ENCODE assay signal across 10 cellular contexts in the genomic region with DNA sequence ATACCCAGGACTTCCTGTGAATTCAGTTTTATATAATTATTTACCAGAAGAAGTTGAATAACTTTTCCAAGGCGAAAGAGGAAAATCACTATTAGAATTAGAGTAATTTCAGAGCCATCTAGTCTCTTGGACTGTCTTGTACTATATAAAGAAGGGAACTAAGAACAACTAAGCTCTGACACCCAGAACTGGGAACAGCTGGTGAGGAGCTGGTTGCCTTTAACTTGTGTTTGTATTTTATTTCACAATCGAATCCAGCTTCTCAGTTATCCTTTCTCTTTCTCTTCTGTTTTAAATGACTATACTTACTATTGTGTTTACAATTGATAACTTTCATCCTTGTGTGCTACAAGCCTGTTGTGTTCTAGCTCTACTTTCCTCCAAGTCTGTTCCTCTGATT. TPM values are rescaled to one million over a fixed set of nuclear protein-coding genes. Genes with fewer than 3 reads are reported as not detected.
DNase-seq lines count a peak whose midpoint lies in the region; ATAC-seq lines count a peak whose summit lies in the region.
"Had no signal": no experiment of that assay in that cellular context is flagged by ENCODE, and none has a peak within 500 bp of the region (broad histone marks: within the 10 kb centered on the region; RNA-seq: fewer than 3 reads in every experiment).

No MANE protein-coding gene starts in this region.

- H3K4me3 Mint-ChIP-seq in T-helper 17 cell = no peak overlapping the region

- peaks cover 22% of the 10 kb centered on the region for H3K4me1 Mint-ChIP-seq in T-helper 17 cell

- no peak for ATAC-seq in T-helper 17 cell
- peak; percentile 86 for ATAC-seq in left ventricle myocardium superior
- peak; percentile 83 for ATAC-seq in sciatic nerve

- DNase-seq in GM03348 (ENCODE audit: low spot score) (peak; percentile 44), T-helper 17 cell (no peak), left ventricle myocardium superior (no peak), sciatic nerve (ENCODE audit: low spot score) (no peak), ureter (ENCODE audit: low spot score) (no peak), dedifferentiated amniotic fluid mesenchymal stem cell (ENCODE audit: extremely low spot score) (no peak), globus pallidus (ENCODE audit: low spot score) (no peak)
- no peak for DNase-seq in stimulated activated CD4-positive, alpha-beta T cell treated with anti-CD3 and anti-CD28 coated beads, Interleukin-1b, Interleukin-23, amount 100 ng/mL, for 48 hours
- DNase-seq: kidney, NCI-H1105 had no signal

- intact Hi-C loops in left ventricle myocardium superior (cut with micrococcal nuclease) = no loop called here
- intact Hi-C loops in sciatic nerve (cut with DNase I) = no loop called here

- H3K27me3 Mint-ChIP-seq in T-helper 17 cell = no peaks in the 10 kb centered on the region

- H3K9me3 ChIP-seq in T-helper 17 cell (ENCODE audit: control insufficient read depth, low read length, poor library complexity, severe bottlenecking) = no peaks in the 10 kb centered on the region

- no peaks in the 10 kb centered on the region for H3K36me3 Mint-ChIP-seq in T-helper 17 cell (ENCODE audit: low read depth)

- H3K27ac Mint-ChIP-seq in T-helper 17 cell = peak overlapping the region; percentile 86

RNA-seq across cellular contexts. Expression of gene SNX27, which starts 8.4 kb away (rescaled TPM):
- total RNA-seq in T-helper 17 cell (10 to 100 TPM; 19.6 to 22.8 TPM), left ventricle myocardium superior (33.7 TPM), sciatic nerve (60.4 TPM), ureter (48.9 TPM)
